Comparison of ENCODE assay signal across 32 cellular contexts in genomic region chrX:22320236-22320635, GRCh38. TPM values are rescaled to one million over a fixed set of nuclear protein-coding genes. Genes with fewer than 3 reads are reported as not detected.
"Had no signal": no experiment of that assay in that cellular context is flagged by ENCODE, and none has a peak within 500 bp of the region (broad histone marks: within the 10 kb centered on the region; RNA-seq: fewer than 3 reads in every experiment).

No MANE protein-coding gene starts in this region.

- H3K4me3 Mint-ChIP-seq: activated CD4-positive, alpha-beta memory T cell treated with anti-CD3 and anti-CD28 coated beads for 36 hours; activated CD4-positive, alpha-beta T cell treated with anti-CD3 and anti-CD28 coated beads, Interleukin-2, amount 10 ng/mL, durations not matched to agents 24 days and 14 days; activated naive CD4-positive, alpha-beta T cell treated with anti-CD3 and anti-CD28 coated beads for 36 hours; activated naive CD8-positive, alpha-beta T cell treated with anti-CD3 and anti-CD28 coated beads, Interleukin-2, amount 10 ng/mL, durations not matched to agents 7 days and 5 days; activated T-helper 1 cell treated with anti-CD3 and anti-CD28 coated beads, Interleukin-12 subunit alpha, Interleukin-12 subunit beta, Interleukin-2, Interleukin-4 antibody, amounts not matched to agents 30 ng/mL and 10 ng/mL and 1 ng/mL, durations not matched to agents 14 hours and 24 hours and 36 hours; natural killer cell; T-helper 17 cell had no signal

- H3K27ac Mint-ChIP-seq: activated CD4-positive, alpha-beta memory T cell treated with anti-CD3 and anti-CD28 coated beads for 36 hours; activated CD4-positive, alpha-beta T cell treated with anti-CD3 and anti-CD28 coated beads, Interleukin-2, amount 10 ng/mL, durations not matched to agents 24 days and 14 days; activated naive CD4-positive, alpha-beta T cell treated with anti-CD3 and anti-CD28 coated beads for 36 hours; activated naive CD8-positive, alpha-beta T cell treated with anti-CD3 and anti-CD28 coated beads, Interleukin-2, amount 10 ng/mL, durations not matched to agents 7 days and 5 days; activated T-helper 1 cell treated with anti-CD3 and anti-CD28 coated beads, Interleukin-12 subunit alpha, Interleukin-12 subunit beta, Interleukin-2, Interleukin-4 antibody, amounts not matched to agents 30 ng/mL and 10 ng/mL and 1 ng/mL, durations not matched to agents 14 hours and 24 hours and 36 hours; natural killer cell; T-helper 17 cell had no signal

- H3K36me3 ChIP-seq: ascending aorta, lower lobe of right lung, ovary, transverse colon, WERI-Rb-1 had no signal

- H3K4me1 Mint-ChIP-seq: activated CD4-positive, alpha-beta T cell treated with anti-CD3 and anti-CD28 coated beads, Interleukin-2, amount 10 ng/mL, durations not matched to agents 24 days and 14 days; activated naive CD8-positive, alpha-beta T cell treated with anti-CD3 and anti-CD28 coated beads, Interleukin-2, amount 10 ng/mL, durations not matched to agents 7 days and 5 days; natural killer cell; T-helper 17 cell had no signal

- H3K36me3 Mint-ChIP-seq: activated CD4-positive, alpha-beta memory T cell treated with anti-CD3 and anti-CD28 coated beads for 36 hours; activated naive CD8-positive, alpha-beta T cell treated with anti-CD3 and anti-CD28 coated beads, Interleukin-2, amount 10 ng/mL, durations not matched to agents 7 days and 5 days; natural killer cell had no signal

- H3K27me3 ChIP-seq: ascending aorta, ovary, testis, transverse colon had no signal

- H3K9me3 Mint-ChIP-seq: activated CD4-positive, alpha-beta memory T cell treated with anti-CD3 and anti-CD28 coated beads for 36 hours; activated CD4-positive, alpha-beta T cell treated with anti-CD3 and anti-CD28 coated beads, Interleukin-2, amount 10 ng/mL, durations not matched to agents 24 days and 14 days; activated naive CD4-positive, alpha-beta T cell treated with anti-CD3 and anti-CD28 coated beads for 36 hours; activated naive CD8-positive, alpha-beta T cell treated with anti-CD3 and anti-CD28 coated beads, Interleukin-2, amount 10 ng/mL, durations not matched to agents 7 days and 5 days; activated T-helper 1 cell treated with anti-CD3 and anti-CD28 coated beads, Interleukin-12 subunit alpha, Interleukin-12 subunit beta, Interleukin-2, Interleukin-4 antibody, amounts not matched to agents 30 ng/mL and 10 ng/mL and 1 ng/mL, durations not matched to agents 14 hours and 24 hours and 36 hours had no signal

- DNase-seq: activated CD4-positive, alpha-beta memory T cell treated with anti-CD3 and anti-CD28 coated beads for 36 hours; activated CD4-positive, alpha-beta T cell treated with anti-CD3 and anti-CD28 coated beads, Interleukin-2, amount 10 ng/mL, durations not matched to agents 24 days and 14 days; activated CD4-positive, CD25-positive, alpha-beta regulatory T cell treated with anti-CD3 and anti-CD28 coated beads, Interleukin-2, amount 50 U/mL, for 72 hours; activated CD8-positive, alpha-beta memory T cell treated with anti-CD3 and anti-CD28 coated beads, Interleukin-2, amount 50 U/mL, for 4 hours; activated effector memory CD4-positive, alpha-beta T cell treated with anti-CD3 and anti-CD28 coated beads, Interleukin-2, amount 50 U/mL, for 16 hours; activated naive CD4-positive, alpha-beta T cell treated with anti-CD3 and anti-CD28 coated beads for 36 hours; activated naive CD8-positive, alpha-beta T cell treated with anti-CD3 and anti-CD28 coated beads, Interleukin-2, amount 10 ng/mL, durations not matched to agents 7 days and 5 days; activated T-cell treated with anti-CD3 and anti-CD28 coated beads, Interleukin-2, amount 50 U/mL, for 1 hour; caudate nucleus; cortex of kidney; foreskin fibroblast; head of caudate nucleus; lower lobe of right lung; mesenchymal stem cell; natural killer cell; ovary; psoas muscle; right cardiac atrium; stimulated activated CD4-positive, alpha-beta T cell treated with anti-CD3 and anti-CD28 coated beads, Interleukin-4, amount 100 ng/mL, for 1 hour; stimulated activated naive CD8-positive, alpha-beta T cell treated with anti-CD3 and anti-CD28 coated beads, Interleukin-15, Interleukin-2, amounts not matched to agents 100 U/mL and 50 U/mL, for 24 hours; T-helper 17 cell; T1000; testis; transverse colon; WERI-Rb-1 had no signal

- H3K9me3 ChIP-seq: ascending aorta, lower lobe of right lung, ovary, psoas muscle, testis, transverse colon had no signal

- H3K27me3 Mint-ChIP-seq: activated CD4-positive, alpha-beta memory T cell treated with anti-CD3 and anti-CD28 coated beads for 36 hours; activated CD4-positive, alpha-beta T cell treated with anti-CD3 and anti-CD28 coated beads, Interleukin-2, amount 10 ng/mL, durations not matched to agents 24 days and 14 days; activated naive CD8-positive, alpha-beta T cell treated with anti-CD3 and anti-CD28 coated beads, Interleukin-2, amount 10 ng/mL, durations not matched to agents 7 days and 5 days had no signal

- ATAC-seq: esophagus mucosa; lower lobe of right lung; natural killer cell; psoas muscle; right cardiac atrium; stimulated activated naive CD8-positive, alpha-beta T cell treated with anti-CD3 and anti-CD28 coated beads, Interleukin-15, Interleukin-2, amounts not matched to agents 100 U/mL and 50 U/mL, for 24 hours; T-helper 17 cell had no signal

- H3K4me3 ChIP-seq: ascending aorta, lower lobe of right lung, ovary, psoas muscle, testis, transverse colon had no signal

- H3K27ac ChIP-seq: ascending aorta, lower lobe of right lung, ovary, psoas muscle, testis, transverse colon, WERI-Rb-1 had no signal

RNA-seq across cellular contexts. Expression of gene CBLL2, which starts 47.5 kb away (rescaled TPM):
- total RNA-seq: activated CD4-positive, alpha-beta memory T cell treated with anti-CD3 and anti-CD28 coated beads for 36 hours; activated CD4-positive, alpha-beta T cell treated with anti-CD3 and anti-CD28 coated beads, Interleukin-2, amount 10 ng/mL, durations not matched to agents 24 days and 14 days; activated CD8-positive, alpha-beta memory T cell treated with anti-CD3 and anti-CD28 coated beads for 36 hours; activated naive CD4-positive, alpha-beta T cell treated with anti-CD3 and anti-CD28 coated beads for 36 hours; activated naive CD8-positive, alpha-beta T cell treated with anti-CD3 and anti-CD28 coated beads, Interleukin-2, amount 10 ng/mL, durations not matched to agents 7 days and 5 days; activated T-helper 1 cell treated with anti-CD3 and anti-CD28 coated beads, Interleukin-12 subunit alpha, Interleukin-12 subunit beta, Interleukin-2, Interleukin-4 antibody, amounts not matched to agents 30 ng/mL and 10 ng/mL and 1 ng/mL, durations not matched to agents 14 hours and 24 hours and 36 hours; ascending aorta; chondrocyte; esophagus mucosa; kidney epithelial cell; lower lobe of right lung; natural killer cell; ovary; psoas muscle; right cardiac atrium; T-helper 17 cell; transverse colon; urinary bladder had no signal
- polyA plus RNA-seq: ovary, psoas muscle, right cardiac atrium, urinary bladder had no signal
